ENCODE assay signal across 2 cellular contexts in genomic region chr14:94853920-94854319, GRCh38.
TF ChIP-seq lines count a peak whose summit lies in the region.

No MANE protein-coding gene starts in this region.

TF ChIP-seq in HepG2, 621 proteins besides CTCF, POLR2A, EP300 and RAD21:
- TF ChIP-seq MNT (IDR thresholded peaks at IDR 0.05), result 0 out of 2 replicates have a peak, but pooled peaks have one; percentile 28
- TF ChIP-seq ZNF331 (CRISPR knock-in tag; IDR thresholded peaks at IDR 0.05), result peak; percentile 94
- no peak for TF ChIP-seq THYN1 (CRISPR knock-in tag; IDR thresholded peaks at IDR 0.05; ENCODE audit: borderline replicate concordance, low read depth)
- TF ChIP-seq ZC3H4 (CRISPR knock-in tag; IDR thresholded peaks at IDR 0.05; ENCODE audit: borderline replicate concordance), result no peak

TF ChIP-seq in GM23338, 12 proteins besides CTCF, POLR2A, EP300 and RAD21 (continued from another document):
- TF ChIP-seq, protein P1, sequence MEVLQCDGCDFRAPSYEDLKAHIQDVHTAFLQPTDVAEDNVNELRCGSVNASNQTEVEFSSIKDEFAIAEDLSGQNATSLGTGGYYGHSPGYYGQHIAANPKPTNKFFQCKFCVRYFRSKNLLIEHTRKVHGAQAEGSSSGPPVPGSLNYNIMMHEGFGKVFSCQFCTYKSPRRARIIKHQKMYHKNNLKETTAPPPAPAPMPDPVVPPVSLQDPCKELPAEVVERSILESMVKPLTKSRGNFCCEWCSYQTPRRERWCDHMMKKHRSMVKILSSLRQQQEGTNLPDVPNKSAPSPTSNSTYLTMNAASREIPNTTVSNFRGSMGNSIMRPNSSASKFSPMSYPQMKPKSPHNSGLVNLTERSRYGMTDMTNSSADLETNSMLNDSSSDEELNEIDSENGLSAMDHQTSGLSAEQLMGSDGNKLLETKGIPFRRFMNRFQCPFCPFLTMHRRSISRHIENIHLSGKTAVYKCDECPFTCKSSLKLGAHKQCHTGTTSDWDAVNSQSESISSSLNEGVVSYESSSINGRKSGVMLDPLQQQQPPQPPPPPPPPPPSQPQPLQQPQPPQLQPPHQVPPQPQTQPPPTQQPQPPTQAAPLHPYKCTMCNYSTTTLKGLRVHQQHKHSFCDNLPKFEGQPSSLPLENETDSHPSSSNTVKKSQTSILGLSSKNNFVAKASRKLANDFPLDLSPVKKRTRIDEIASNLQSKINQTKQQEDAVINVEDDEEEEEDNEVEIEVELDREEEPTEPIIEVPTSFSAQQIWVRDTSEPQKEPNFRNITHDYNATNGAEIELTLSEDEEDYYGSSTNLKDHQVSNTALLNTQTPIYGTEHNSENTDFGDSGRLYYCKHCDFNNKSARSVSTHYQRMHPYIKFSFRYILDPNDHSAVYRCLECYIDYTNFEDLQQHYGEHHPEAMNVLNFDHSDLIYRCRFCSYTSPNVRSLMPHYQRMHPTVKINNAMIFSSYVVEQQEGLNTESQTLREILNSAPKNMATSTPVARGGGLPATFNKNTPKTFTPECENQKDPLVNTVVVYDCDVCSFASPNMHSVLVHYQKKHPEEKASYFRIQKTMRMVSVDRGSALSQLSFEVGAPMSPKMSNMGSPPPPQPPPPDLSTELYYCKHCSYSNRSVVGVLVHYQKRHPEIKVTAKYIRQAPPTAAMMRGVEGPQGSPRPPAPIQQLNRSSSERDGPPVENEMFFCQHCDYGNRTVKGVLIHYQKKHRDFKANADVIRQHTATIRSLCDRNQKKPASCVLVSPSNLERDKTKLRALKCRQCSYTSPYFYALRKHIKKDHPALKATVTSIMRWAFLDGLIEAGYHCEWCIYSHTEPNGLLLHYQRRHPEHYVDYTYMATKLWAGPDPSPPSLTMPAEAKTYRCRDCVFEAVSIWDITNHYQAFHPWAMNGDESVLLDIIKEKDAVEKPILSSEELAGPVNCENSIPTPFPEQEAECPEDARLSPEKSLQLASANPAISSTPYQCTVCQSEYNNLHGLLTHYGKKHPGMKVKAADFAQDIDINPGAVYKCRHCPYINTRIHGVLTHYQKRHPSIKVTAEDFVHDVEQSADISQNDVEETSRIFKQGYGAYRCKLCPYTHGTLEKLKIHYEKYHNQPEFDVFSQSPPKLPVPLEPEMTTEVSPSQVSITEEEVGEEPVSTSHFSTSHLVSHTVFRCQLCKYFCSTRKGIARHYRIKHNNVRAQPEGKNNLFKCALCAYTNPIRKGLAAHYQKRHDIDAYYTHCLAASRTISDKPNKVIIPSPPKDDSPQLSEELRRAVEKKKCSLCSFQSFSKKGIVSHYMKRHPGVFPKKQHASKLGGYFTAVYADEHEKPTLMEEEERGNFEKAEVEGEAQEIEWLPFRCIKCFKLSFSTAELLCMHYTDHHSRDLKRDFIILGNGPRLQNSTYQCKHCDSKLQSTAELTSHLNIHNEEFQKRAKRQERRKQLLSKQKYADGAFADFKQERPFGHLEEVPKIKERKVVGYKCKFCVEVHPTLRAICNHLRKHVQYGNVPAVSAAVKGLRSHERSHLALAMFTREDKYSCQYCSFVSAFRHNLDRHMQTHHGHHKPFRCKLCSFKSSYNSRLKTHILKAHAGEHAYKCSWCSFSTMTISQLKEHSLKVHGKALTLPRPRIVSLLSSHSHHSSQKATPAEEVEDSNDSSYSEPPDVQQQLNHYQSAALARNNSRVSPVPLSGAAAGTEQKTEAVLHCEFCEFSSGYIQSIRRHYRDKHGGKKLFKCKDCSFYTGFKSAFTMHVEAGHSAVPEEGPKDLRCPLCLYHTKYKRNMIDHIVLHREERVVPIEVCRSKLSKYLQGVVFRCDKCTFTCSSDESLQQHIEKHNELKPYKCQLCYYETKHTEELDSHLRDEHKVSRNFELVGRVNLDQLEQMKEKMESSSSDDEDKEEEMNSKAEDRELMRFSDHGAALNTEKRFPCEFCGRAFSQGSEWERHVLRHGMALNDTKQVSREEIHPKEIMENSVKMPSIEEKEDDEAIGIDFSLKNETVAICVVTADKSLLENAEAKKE (CRISPR knock-in tag; IDR thresholded peaks at IDR 0.05), result no peak
- TF ChIP-seq ZNF331 (CRISPR knock-in tag; IDR thresholded peaks at IDR 0.05; ENCODE audit: low read depth), result peak; percentile 84
